15 cellular contexts compared by ENCODE assay signal in genomic region chr2:117190856-117191255, GRCh38.
A peak's percentile ranks its signal among the peaks of the same experiment; 100 is the strongest.
DNase-seq lines count a peak whose midpoint lies in the region; ATAC-seq and TF ChIP-seq lines count a peak whose summit lies in the region.
"Had no signal": no experiment of that assay in that cellular context is flagged by ENCODE, and none has a peak within 500 bp of the region (broad histone marks: within the 10 kb centered on the region; RNA-seq: fewer than 3 reads in every experiment).

No MANE protein-coding gene starts in this region.

- no peak for TF ChIP-seq EP300 in SK-N-SH (IDR thresholded peaks at IDR 0.05; ENCODE audit: borderline replicate concordance in 1 of 2, low read depth in 1 of 2, low read length in 1 of 2)

- TF ChIP-seq CTCF in SK-N-SH (IDR thresholded peaks at IDR 0.05): no peak

- DNase-seq in SK-N-SH (peak; percentile 4), NCI-H524 treated with DMSO at 0.1 percent for 48 hours (lab: John Stamatoyannopoulos, UW) (peak; percentile 27), SK-N-DZ (ENCODE audit: low spot score) (peak; percentile 35), NCI-H1048 (lab: John Stamatoyannopoulos, UW) (no peak), SKM-1 (lab: John Stamatoyannopoulos, UW; ENCODE audit: unreplicated experiment) (no peak)
- DNase-seq: ACHN; CD4-positive, alpha-beta T cell; DMS153; DMS79 treated with DMSO at 0.1 percent for 48 hours; EL; GM23248; H7 had no signal

- H4K20me1 ChIP-seq in SK-N-SH (ENCODE audit: insufficient read depth): no peaks in the 10 kb centered on the region
- H4K20me1 ChIP-seq: BLaER1 treated with 17β-estradiol and CSF1 and Interleukin-3, amounts not matched to agents 10 nM and 100 nM had no signal

- no peak overlapping the region for H3K4me3 ChIP-seq in SK-N-SH (ENCODE audit: low read depth in 2 of 2, low read length in 1 of 2)
- H3K4me3 ChIP-seq: BLaER1 treated with 17β-estradiol and CSF1 and Interleukin-3, amounts not matched to agents 10 nM and 100 nM; GM23248 had no signal

- no peak for TF ChIP-seq RAD21 in SK-N-SH (IDR thresholded peaks at IDR 0.05; ENCODE audit: low read length)

- no peak overlapping the region for H2AFZ ChIP-seq in SK-N-SH (ENCODE audit: low read depth)
- H2AFZ ChIP-seq: GM23248 had no signal

- H3F3A ChIP-seq in SK-N-SH (replicated peaks; ENCODE audit: insufficient read depth): no peaks in the 10 kb centered on the region

- H3K4me2 ChIP-seq in SK-N-SH: no peak overlapping the region
- H3K4me2 ChIP-seq: BLaER1 treated with 17β-estradiol and CSF1 and Interleukin-3, amounts not matched to agents 10 nM and 100 nM had no signal

- CTCF ChIA-PET in SK-N-SH (lab: Yijun Ruan, JAX): no interaction called here

- no peak for ATAC-seq in SK-N-SH treated with all-trans-retinoic acid at 6 μM for 48 hours
- no peak for ATAC-seq in HG02588 (IDR thresholded peaks at IDR 0.05; ENCODE audit: unreplicated experiment)

- H3K9me3 ChIP-seq in SK-N-SH: no peaks in the 10 kb centered on the region
- H3K9me3 ChIP-seq: BLaER1 treated with 17β-estradiol and CSF1 and Interleukin-3, amounts not matched to agents 10 nM and 100 nM had no signal

- H3K9ac ChIP-seq in SK-N-SH: no peak overlapping the region
- H3K9ac ChIP-seq: BLaER1 treated with 17β-estradiol and CSF1 and Interleukin-3, amounts not matched to agents 10 nM and 100 nM; GM23248 had no signal

- POLR2A ChIA-PET in SK-N-SH (lab: Yijun Ruan, JAX): no interaction called here

- H3K36me3 ChIP-seq in SK-N-SH (replicated peaks in 1 of 2; ENCODE audit: control insufficient read depth in 1 of 2, insufficient read depth in 2 of 2, low read length in 1 of 2): no peaks in the 10 kb centered on the region
- H3K36me3 ChIP-seq: BLaER1 treated with 17β-estradiol and CSF1 and Interleukin-3, amounts not matched to agents 10 nM and 100 nM had no signal

- H3K9me2 ChIP-seq in SK-N-SH: no peaks in the 10 kb centered on the region

- H3K27ac ChIP-seq in SK-N-SH (ENCODE audit: low read depth in 2 of 2, low read length in 1 of 2): no peak overlapping the region
- H3K27ac ChIP-seq: BLaER1 treated with 17β-estradiol and CSF1 and Interleukin-3, amounts not matched to agents 10 nM and 100 nM; GM23248 had no signal

- WGBS in SK-N-SH (ENCODE audit: low lambda C conversion rate): 12% methylated on average over 3 of the region's 3 CpGs

- no peaks in the 10 kb centered on the region for H3K27me3 ChIP-seq in SK-N-SH (ENCODE audit: insufficient read depth)
- H3K27me3 ChIP-seq: BLaER1 treated with 17β-estradiol and CSF1 and Interleukin-3, amounts not matched to agents 10 nM and 100 nM had no signal

- peaks cover 0 to 3% of the 10 kb centered on the region in 2 experiments; a peak in 1 of 4 replicates for H3K4me1 ChIP-seq in SK-N-SH (ENCODE audit: control insufficient read depth in 1 of 2, insufficient read depth in 2 of 2, low read depth in 1 of 2, low read length in 1 of 2)
- H3K4me1 ChIP-seq: BLaER1 treated with 17β-estradiol and CSF1 and Interleukin-3, amounts not matched to agents 10 nM and 100 nM had no signal

- no peaks in the 10 kb centered on the region for H3K79me2 ChIP-seq in SK-N-SH (ENCODE audit: insufficient read depth)

TF ChIP-seq in SK-N-SH, 30 proteins besides CTCF, POLR2A, EP300 and RAD21:
- peak; percentile 25; the same call in 1 of the 2 replicates for TF ChIP-seq GATA2 (CRISPR knock-in tag; IDR thresholded peaks at IDR 0.05)
- TF ChIP-seq POLR2AphosphoS5 (IDR thresholded peaks at IDR 0.05; ENCODE audit: low read depth, low read length): no peak

TF ChIP-seq in SK-N-SH treated with all-trans-retinoic acid at 6 μM for 48 hours, 23 proteins besides CTCF, POLR2A, EP300 and RAD21:
- TF ChIP-seq ZNF565 (CRISPR knock-in tag; conservative IDR thresholded peaks at IDR 0.05; ENCODE audit: low read depth) (no peak), POU6F1 (CRISPR knock-in tag; IDR thresholded peaks at IDR 0.05; ENCODE audit: borderline replicate concordance, low read depth) (no peak), CREB5 (CRISPR knock-in tag; IDR thresholded peaks at IDR 0.05; ENCODE audit: low read depth) (no peak), PATZ1 (CRISPR knock-in tag; IDR thresholded peaks at IDR 0.05; ENCODE audit: borderline replicate concordance) (no peak), ZFP30 (CRISPR knock-in tag; IDR thresholded peaks at IDR 0.05) (no peak), CSRNP3 (CRISPR knock-in tag; IDR thresholded peaks at IDR 0.05) (no peak), ZFP3 (CRISPR knock-in tag; IDR thresholded peaks at IDR 0.05) (no peak), SNAI2 (CRISPR knock-in tag; IDR thresholded peaks at IDR 0.05) (no peak), ISL1 (CRISPR knock-in tag; IDR thresholded peaks at IDR 0.05) (no peak), OSR1 (CRISPR knock-in tag; IDR thresholded peaks at IDR 0.05) (no peak), RARB (CRISPR knock-in tag; IDR thresholded peaks at IDR 0.05) (no peak), ARNTL (CRISPR knock-in tag; IDR thresholded peaks at IDR 0.05; ENCODE audit: borderline replicate concordance, low read depth) (no peak), ZNF70 (CRISPR knock-in tag; IDR thresholded peaks at IDR 0.05) (no peak), TCF4 (CRISPR knock-in tag; IDR thresholded peaks at IDR 0.05; ENCODE audit: borderline replicate concordance) (no peak), CSDC2 (CRISPR knock-in tag; IDR thresholded peaks at IDR 0.05) (no peak)

Comparison
In these comparisons a context has a peak if more than half of its experiments do, and no peak if none do; other contexts are left out.
1. DNase-seq: peak in SK-N-SH (single experiment), NCI-H524 treated with DMSO at 0.1 percent for 48 hours (single experiment) and SK-N-DZ (single experiment); none in NCI-H1048 (single experiment) and SKM-1 (single experiment).